8 cellular contexts compared by ENCODE assay signal in genomic region chr13:44050450-44051063, GRCh38.
DNase-seq lines count a peak whose midpoint lies in the region; ATAC-seq and TF ChIP-seq lines count a peak whose summit lies in the region.

No MANE protein-coding gene starts in this region.

- DNase-seq in GM03348 (ENCODE audit: low spot score) (peak; percentile 52), NCI-H82 treated with DMSO at 0.1 percent for 48 hours (lab: John Stamatoyannopoulos, UW; ENCODE audit: unreplicated experiment) (peak; percentile 51), epithelial cell of esophagus (ENCODE audit: low read depth) (peak; percentile 48), progenitor cell of endocrine pancreas (ENCODE audit: low spot score, unreplicated experiment) (no peak)
- no peak for DNase-seq in activated T-cell treated with anti-CD3 and anti-CD28 coated beads, Interleukin-2, amount 50 U/mL, for 24 hours

- no peak overlapping the region for H3K4me3 ChIP-seq in epithelial cell of esophagus (ENCODE audit: low read length)

- H3K27ac Mint-ChIP-seq in progenitor cell of endocrine pancreas: no peak overlapping the region
- no peak overlapping the region for H3K27ac Mint-ChIP-seq in activated T-cell treated with anti-CD3 and anti-CD28 coated beads, Interleukin-2, amount 50 U/mL, for 24 hours

- H3K4me3 Mint-ChIP-seq in progenitor cell of endocrine pancreas (ENCODE audit: low read depth): no peak overlapping the region
- H3K4me3 Mint-ChIP-seq in activated T-cell treated with anti-CD3 and anti-CD28 coated beads, Interleukin-2, amount 50 U/mL, for 24 hours: no peak overlapping the region

- TF ChIP-seq CTCF in 22Rv1 (IDR thresholded peaks at IDR 0.05) (peak; percentile 85), epithelial cell of esophagus (IDR thresholded peaks at IDR 0.05; ENCODE audit: insufficient read depth, low read depth, low read length, missing control alignments) (peak; percentile 79), progenitor cell of endocrine pancreas (IDR thresholded peaks at IDR 0.05; ENCODE audit: unreplicated experiment) (peak; percentile 81)

- H3K4me1 Mint-ChIP-seq in progenitor cell of endocrine pancreas (ENCODE audit: low read depth): peaks cover 30% of the 10 kb centered on the region
- peaks cover 4% of the 10 kb centered on the region for H3K4me1 Mint-ChIP-seq in activated T-cell treated with anti-CD3 and anti-CD28 coated beads, Interleukin-2, amount 50 U/mL, for 24 hours (ENCODE audit: low read depth)

- no peaks in the 10 kb centered on the region for H3K36me3 Mint-ChIP-seq in progenitor cell of endocrine pancreas (ENCODE audit: insufficient read depth)
- no peaks in the 10 kb centered on the region for H3K36me3 Mint-ChIP-seq in activated T-cell treated with anti-CD3 and anti-CD28 coated beads, Interleukin-2, amount 50 U/mL, for 24 hours (ENCODE audit: low read depth)

- peaks cover 3% of the 10 kb centered on the region for H3K27me3 Mint-ChIP-seq in progenitor cell of endocrine pancreas
- H3K27me3 Mint-ChIP-seq in activated T-cell treated with anti-CD3 and anti-CD28 coated beads, Interleukin-2, amount 50 U/mL, for 24 hours: peaks cover 56% of the 10 kb centered on the region

- H3K9me3 Mint-ChIP-seq in progenitor cell of endocrine pancreas (ENCODE audit: low read depth): no peaks in the 10 kb centered on the region
- no peaks in the 10 kb centered on the region for H3K9me3 Mint-ChIP-seq in activated T-cell treated with anti-CD3 and anti-CD28 coated beads, Interleukin-2, amount 50 U/mL, for 24 hours

- H3K27ac ChIP-seq in 22Rv1: peak overlapping the region; percentile 43

- ATAC-seq in GM19455 (IDR thresholded peaks at IDR 0.05; ENCODE audit: unreplicated experiment) (no peak), GM18502 (IDR thresholded peaks at IDR 0.05; ENCODE audit: poor library complexity, unreplicated experiment) (no peak)

Comparison
In these comparisons a context has a peak if more than half of its experiments do, and no peak if none do; other contexts are left out.
1. DNase-seq: peak in GM03348 (single experiment), NCI-H82 treated with DMSO at 0.1 percent for 48 hours (single experiment) and epithelial cell of esophagus (single experiment); none in progenitor cell of endocrine pancreas (single experiment) and activated T-cell treated with anti-CD3 and anti-CD28 coated beads, Interleukin-2, amount 50 U/mL, for 24 hours (single experiment).
2. Peak in every context shown above with its lines, with median percentiles within 50 percentile points of each other: CTCF ChIP-seq.